Comparison of ENCODE assay signal across 8 cellular contexts in genomic region chr12:38921025-38921677, GRCh38. TPM values are rescaled to one million over a fixed set of nuclear protein-coding genes. Genes with fewer than 3 reads are reported as not detected.
DNase-seq lines count a peak whose midpoint lies in the region; ATAC-seq and TF ChIP-seq lines count a peak whose summit lies in the region.

No MANE protein-coding gene starts in this region.

- no peaks in the 10 kb centered on the region for H3K4me1 Mint-ChIP-seq in Caco-2 (ENCODE audit: low read depth, unreplicated experiment)

- POLR2A ChIA-PET in Caco-2 (lab: Charles Lee): interaction anchor here (0.6 kb wide), 1 partner anchor 170 kb away, joined by 5 read pairs; no protein-coding TSS in a partner anchor

- H3K36me3 Mint-ChIP-seq in Caco-2 (ENCODE audit: insufficient read depth, unreplicated experiment): no peaks in the 10 kb centered on the region

- H3K9me3 Mint-ChIP-seq in Caco-2 (ENCODE audit: unreplicated experiment): no peaks in the 10 kb centered on the region

- no peak for TF ChIP-seq POLR2A in adrenal gland (IDR thresholded peaks at IDR 0.05)

- peaks cover 2% of the 10 kb centered on the region for H3K27me3 Mint-ChIP-seq in Caco-2 (ENCODE audit: insufficient read depth, unreplicated experiment)

- BruUV-seq in Caco-2 (replicated peaks; lab: Mats Ljungman, UMichigan): no TSS peak

- H3K4me1 ChIP-seq in Caco-2 (no peaks in the 10 kb centered on the region), adrenal gland (replicated peaks in 1 of 2) (no peaks in the 10 kb centered on the region)

- H3K27ac Mint-ChIP-seq in Caco-2 (ENCODE audit: unreplicated experiment): no peak overlapping the region

- CTCF ChIA-PET in Caco-2 (lab: Charles Lee): interaction anchor here (0.6 to 1.5 kb wide), 16 partner anchors 10 to 354 kb away, joined by 3 to 36 read pairs (median 4); partner anchors contain the start of gene CPNE8

- 7 to 17% (median 8%) methylated on average over 2 of the region's 2 CpGs for WGBS in adrenal gland, 4 donors

- H3K36me3 ChIP-seq in Caco-2 (ENCODE audit: control insufficient read depth, insufficient read depth, low read length): no peaks in the 10 kb centered on the region
- no peaks in the 10 kb centered on the region for H3K36me3 ChIP-seq in adrenal gland (replicated peaks in 1 of 2)

- intact Hi-C loops in Caco-2 (cut with micrococcal nuclease; ENCODE audit: unreplicated experiment) (loop anchor here (1.0 to 10.0 kb wide), 8 partner anchors 82 to 594 kb away; no protein-coding TSS in a partner anchor), adrenal gland (cut with DNase I) (loop anchor here (5.0 to 10.0 kb wide), 3 partner anchors 174 to 354 kb away; no protein-coding TSS in a partner anchor)

- no peak overlapping the region for H3K4me3 ChIP-seq in Caco-2 (ENCODE audit: low read depth, low read length)
- H3K4me3 ChIP-seq in adrenal gland: no peak overlapping the region

- no peak overlapping the region for H3K27ac ChIP-seq in adrenal gland

- ATAC-seq in GM19035 (IDR thresholded peaks at IDR 0.05; ENCODE audit: unreplicated experiment): peak; percentile 97
- peak; percentile 87 for ATAC-seq in HG03175 (IDR thresholded peaks at IDR 0.05; ENCODE audit: unreplicated experiment)
- ATAC-seq in HG03460 (IDR thresholded peaks at IDR 0.05; ENCODE audit: unreplicated experiment): no peak

- TF ChIP-seq CTCF in Caco-2 (IDR thresholded peaks at IDR 0.05; ENCODE audit: insufficient read depth in 1 of 2, low read depth in 1 of 2, low read length in 1 of 2, severe bottlenecking in 1 of 2, unreplicated experiment in 1 of 2): peak; percentile 72 to 89
- TF ChIP-seq CTCF in adrenal gland (IDR thresholded peaks at IDR 0.05): peak; percentile 42 to 62 (median 62)

- DNase-seq in Caco-2 (peak; percentile 70), NCI-H82 (lab: John Stamatoyannopoulos, UW) (peak; percentile 91), adrenal gland (peak; percentile 61 to 90 (median 73)), islet precursor cell (peak; percentile 87), NCI-H187 treated with DMSO at 0.1 percent for 48 hours (lab: John Stamatoyannopoulos, UW) (no peak)

- H3K9me3 ChIP-seq in Caco-2: no peaks in the 10 kb centered on the region
- no peaks in the 10 kb centered on the region for H3K9me3 ChIP-seq in adrenal gland (replicated peaks in 1 of 3)

- H3K27me3 ChIP-seq in Caco-2 (replicated peaks; ENCODE audit: control insufficient read depth, insufficient read depth, low read length) (no peaks in the 10 kb centered on the region), adrenal gland (no peaks in the 10 kb centered on the region)

- H3K4me3 Mint-ChIP-seq in Caco-2 (ENCODE audit: unreplicated experiment): no peak overlapping the region

RNA-seq across cellular contexts. Expression of gene CPNE8, which starts 15.8 kb away (rescaled TPM):
- total RNA-seq in Caco-2 (2022) (13.5 and 15.2 TPM in 2 replicates), adrenal gland (10 to 100 TPM; 11.4 to 36.3 (median 20.4) TPM)
- 10 to 100 TPM in 1 of 3 donors, 1 to 10 TPM in 2; 8.6 to 10.5 (median 8.7) TPM for polyA plus RNA-seq in adrenal gland
